In the genomic region with DNA sequence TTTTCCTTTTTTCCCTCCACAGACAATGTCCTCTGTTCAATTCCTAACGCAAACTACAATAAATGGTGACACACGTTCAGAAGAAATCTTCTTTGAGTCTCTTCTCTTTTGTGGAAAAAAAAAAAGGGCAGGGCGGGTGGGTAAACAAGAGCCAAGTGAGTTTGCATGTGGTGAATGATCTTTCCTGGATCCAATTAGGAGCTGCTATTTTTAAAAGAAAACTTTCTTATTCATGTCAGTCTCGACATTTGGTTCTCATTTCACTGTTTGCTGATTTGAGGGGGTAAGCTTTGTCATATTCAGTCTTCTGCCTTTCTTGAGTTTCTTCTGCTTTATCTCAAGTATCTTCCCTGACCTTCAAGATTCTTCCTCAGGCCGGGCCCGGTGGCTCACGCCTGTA, we compare ENCODE assay signal across 17 cellular contexts.
"Had no signal": no experiment of that assay in that cellular context is flagged by ENCODE, and none has a peak within 500 bp of the region (broad histone marks: within the 10 kb centered on the region; RNA-seq: fewer than 3 reads in every experiment).

No MANE protein-coding gene starts in this region.

- H3K27ac Mint-ChIP-seq: activated CD4-positive, alpha-beta memory T cell treated with anti-CD3 and anti-CD28 coated beads for 36 hours; activated naive CD8-positive, alpha-beta T cell; immature natural killer cell had no signal

- H3K27me3 ChIP-seq: breast epithelium, stomach had no signal

- DNase-seq: activated CD4-positive, alpha-beta memory T cell treated with anti-CD3 and anti-CD28 coated beads for 36 hours; activated gamma-delta T cell; activated T-cell treated with anti-CD3 and anti-CD28 coated beads, Interleukin-2, amount 50 U/mL, for 48 hours; anterior cingulate cortex; immature natural killer cell; left cardiac atrium; lower lobe of right lung; naive B cell; nucleus accumbens; stimulated activated CD4-positive, alpha-beta T cell treated with anti-CD3 and anti-CD28 coated beads, Interleukin-4, amount 100 ng/mL, for 1 hour; stomach; SW 1271 had no signal

- H3K4me3 ChIP-seq: breast epithelium, lower lobe of right lung, stomach, thoracic aorta had no signal

- ATAC-seq: left cardiac atrium, lower lobe of right lung, sciatic nerve had no signal

- H3K4me3 Mint-ChIP-seq: activated CD4-positive, alpha-beta memory T cell treated with anti-CD3 and anti-CD28 coated beads for 36 hours; activated naive CD8-positive, alpha-beta T cell; immature natural killer cell had no signal

- H3K27ac ChIP-seq: breast epithelium, lower lobe of right lung, stomach, thoracic aorta, VCaP had no signal

- H3K9me3 Mint-ChIP-seq: activated CD4-positive, alpha-beta memory T cell treated with anti-CD3 and anti-CD28 coated beads for 36 hours; immature natural killer cell had no signal

- H3K4me1 ChIP-seq: breast epithelium, lower lobe of right lung, stomach had no signal

- H3K9me3 ChIP-seq: breast epithelium, lower lobe of right lung, stomach, thoracic aorta had no signal

- H3K4me1 Mint-ChIP-seq: immature natural killer cell, naive B cell had no signal

- H3K36me3 ChIP-seq: breast epithelium had no signal

- H3K27me3 Mint-ChIP-seq: activated CD4-positive, alpha-beta memory T cell treated with anti-CD3 and anti-CD28 coated beads for 36 hours; activated naive CD8-positive, alpha-beta T cell; naive B cell had no signal
